ENCODE assay signal across 2 cellular contexts in the genomic region with DNA sequence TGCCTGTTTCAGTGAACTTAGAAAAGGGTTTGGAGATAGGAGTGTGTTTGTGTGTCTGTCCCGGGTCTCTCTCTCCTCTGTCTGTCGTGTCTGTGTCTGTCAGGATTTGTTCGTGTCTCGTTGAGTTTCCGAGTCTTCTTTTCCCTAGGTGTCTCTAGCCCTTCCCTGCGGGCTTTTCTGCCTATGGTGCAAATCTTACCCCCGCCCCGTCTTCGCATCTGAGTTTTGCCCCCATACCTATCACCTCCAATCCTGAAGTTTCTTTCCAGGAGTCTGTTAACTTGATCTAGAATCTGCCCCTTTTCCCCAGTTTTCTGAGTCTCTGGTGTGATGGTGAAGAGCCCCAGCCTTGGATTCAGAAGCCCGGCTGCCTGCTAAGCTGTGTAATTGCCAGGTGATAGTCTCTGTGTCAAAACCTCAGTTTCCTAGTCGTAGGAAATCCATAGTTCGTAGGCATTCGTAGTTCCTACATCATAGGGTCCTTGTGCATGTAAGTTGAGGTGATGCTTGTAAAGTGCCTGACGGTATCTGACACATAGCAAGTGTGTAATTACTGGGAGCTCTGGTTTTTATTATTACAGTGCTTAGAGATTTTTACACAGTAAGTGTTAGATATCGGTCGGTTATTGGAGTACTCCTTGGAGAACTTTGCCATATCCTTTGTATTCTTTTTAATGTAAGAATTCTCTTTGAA.
TF ChIP-seq lines count a peak whose summit lies in the region.

No MANE protein-coding gene starts in this region.

TF ChIP-seq in PFSK-1, 5 proteins besides CTCF, POLR2A, EP300 and RAD21:
- 0 out of 2 replicates have a peak, but pooled peaks have one; percentile 27 for TF ChIP-seq SIN3A (IDR thresholded peaks at IDR 0.05; ENCODE audit: borderline replicate concordance, insufficient read depth, low read length)
- no peak for TF ChIP-seq REST (IDR thresholded peaks at IDR 0.05; ENCODE audit: insufficient read depth in 1 of 2, low read depth in 2 of 2, low read length in 2 of 2)
- no peak for TF ChIP-seq POLR2AphosphoS5 (IDR thresholded peaks at IDR 0.05; ENCODE audit: low read depth, low read length)
- TF ChIP-seq TAF1 (IDR thresholded peaks at IDR 0.05; ENCODE audit: borderline replicate concordance, insufficient read depth, low read length), result no peak
- no peak for TF ChIP-seq FOXP2 (optimal IDR thresholded peaks at IDR 0.05; ENCODE audit: borderline replicate concordance, extremely low read depth, extremely low read length, insufficient read depth)

TF ChIP-seq in endothelial cell of umbilical vein, 7 proteins besides CTCF, POLR2A, EP300 and RAD21:
- TF ChIP-seq MYC (IDR thresholded peaks at IDR 0.05; ENCODE audit: low read depth, low read length) (no peak), EZH2 (IDR thresholded peaks at IDR 0.05; ENCODE audit: borderline replicate concordance, low read depth, low read length, severe bottlenecking) (no peak), JUN (IDR thresholded peaks at IDR 0.05; ENCODE audit: borderline replicate concordance, insufficient read depth, insufficient read length, low read depth) (no peak), GATA2 (IDR thresholded peaks at IDR 0.05; ENCODE audit: insufficient read depth, insufficient read length, low read depth, low read length) (no peak), POLR2AphosphoS5 (IDR thresholded peaks at IDR 0.05; ENCODE audit: insufficient read depth, low read depth, low read length) (no peak), FOS (IDR thresholded peaks at IDR 0.05; ENCODE audit: borderline replicate concordance, insufficient read depth, low read length) (no peak)
